In the genomic region with DNA sequence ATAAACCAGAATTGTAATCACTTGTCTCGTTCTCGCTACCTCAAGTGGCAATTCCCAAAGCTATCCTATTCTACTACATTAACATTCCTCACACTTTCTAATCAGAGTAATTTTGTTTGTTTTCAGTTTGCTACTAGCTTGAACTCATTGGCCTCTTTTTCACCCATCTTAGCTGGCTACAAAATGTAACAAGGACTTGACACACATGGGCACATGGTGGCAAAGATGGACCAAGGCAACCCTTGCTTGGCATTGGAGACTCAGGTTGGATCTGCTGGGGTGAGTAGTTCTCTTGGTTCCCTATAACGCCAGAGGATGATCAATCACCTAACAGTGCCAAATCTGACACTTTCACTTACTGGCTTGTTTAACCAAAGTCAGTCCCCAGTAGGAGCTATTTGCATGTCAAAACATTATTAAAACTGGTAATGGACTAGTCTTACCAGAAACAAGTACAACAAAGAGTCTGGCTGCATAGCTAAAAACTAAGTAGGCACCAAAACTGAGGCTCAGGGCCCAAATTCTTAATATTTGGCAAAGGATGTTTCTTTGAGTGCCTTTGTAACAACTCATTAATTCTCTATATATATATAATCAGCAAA, we compare ENCODE assay signal across 11 cellular contexts. TPM values are rescaled to one million over a fixed set of nuclear protein-coding genes. Genes with fewer than 3 reads are reported as not detected.
DNase-seq lines count a peak whose midpoint lies in the region; ATAC-seq and TF ChIP-seq lines count a peak whose summit lies in the region.
"Had no signal": no experiment of that assay in that cellular context is flagged by ENCODE, and none has a peak within 500 bp of the region (broad histone marks: within the 10 kb centered on the region; RNA-seq: fewer than 3 reads in every experiment).

No MANE protein-coding gene starts in this region.

- no peak for TF ChIP-seq CTCF in DOHH2 (IDR thresholded peaks at IDR 0.05; ENCODE audit: low read depth, low read length, poor library complexity, severe bottlenecking)

- peaks cover 3% of the 10 kb centered on the region for H3K36me3 Mint-ChIP-seq in activated naive CD8-positive, alpha-beta T cell treated with anti-CD3 and anti-CD28 coated beads, Interleukin-2, amount 10 ng/mL, durations not matched to agents 7 days and 5 days
- no peaks in the 10 kb centered on the region for H3K36me3 Mint-ChIP-seq in naive B cell

- H3K4me2 ChIP-seq in DOHH2 (ENCODE audit: low read length), result peak overlapping the region; percentile 99

- POLR2A ChIA-PET in activated naive CD8-positive, alpha-beta T cell treated with anti-CD3 and anti-CD28 coated beads, Interleukin-2, amount 10 ng/mL, durations not matched to agents 7 days and 5 days (lab: Charles Lee), result interaction anchor here (0.6 to 1.2 kb wide), 3 partner anchors 8 to 76 kb away, joined by 3 to 7 read pairs (median 4); no protein-coding TSS in a partner anchor

- peak overlapping the region; percentile 43 for H3K4me3 Mint-ChIP-seq in activated naive CD8-positive, alpha-beta T cell treated with anti-CD3 and anti-CD28 coated beads, Interleukin-2, amount 10 ng/mL, durations not matched to agents 7 days and 5 days
- peak overlapping the region; percentile 78 to 100 (median 92) for H3K4me3 Mint-ChIP-seq in naive B cell

- H3K9me2 ChIP-seq in DOHH2 (replicated peaks; ENCODE audit: control insufficient read depth, low read length), result no peaks in the 10 kb centered on the region

- no peak for ATAC-seq in activated naive CD8-positive, alpha-beta T cell treated with anti-CD3 and anti-CD28 coated beads, Interleukin-2, amount 10 ng/mL, durations not matched to agents 7 days and 5 days (ENCODE audit: low read depth)
- ATAC-seq in naive B cell (ENCODE audit: low read depth in 2 of 2), result peak in 1 of 2 donors; percentile 3

- H3K27me3 ChIP-seq in DOHH2 (ENCODE audit: control insufficient read depth, low read length) (no peaks in the 10 kb centered on the region), HAP-1 (ENCODE audit: low read depth) (no peaks in the 10 kb centered on the region)

- H3K27ac ChIP-seq in DOHH2 (ENCODE audit: low read depth, low read length), result peak overlapping the region; percentile 72

- no peaks in the 10 kb centered on the region for H3K9me3 Mint-ChIP-seq in activated naive CD8-positive, alpha-beta T cell treated with anti-CD3 and anti-CD28 coated beads, Interleukin-2, amount 10 ng/mL, durations not matched to agents 7 days and 5 days
- H3K9me3 Mint-ChIP-seq in naive B cell, result peaks cover 0 to 1% (median 0%) of the 10 kb centered on the region in 7 donors

- peaks cover 24% of the 10 kb centered on the region for H3K36me3 ChIP-seq in DOHH2 (ENCODE audit: control insufficient read depth, low read length)
- H3K36me3 ChIP-seq in HAP-1 (replicated peaks), result no peaks in the 10 kb centered on the region

- H3K79me2 ChIP-seq in DOHH2 (ENCODE audit: control insufficient read depth, low read length), result peaks cover 74% of the 10 kb centered on the region

- H3K4me1 ChIP-seq in DOHH2 (ENCODE audit: control insufficient read depth, low read length) (peaks cover 63% of the 10 kb centered on the region), HAP-1 (peaks cover 20% of the 10 kb centered on the region)

- H4K20me1 ChIP-seq in DOHH2 (ENCODE audit: control insufficient read depth, insufficient read depth, low read depth, low read length), result no peaks in the 10 kb centered on the region

- H3K27ac Mint-ChIP-seq in activated naive CD8-positive, alpha-beta T cell treated with anti-CD3 and anti-CD28 coated beads, Interleukin-2, amount 10 ng/mL, durations not matched to agents 7 days and 5 days, result no peak overlapping the region
- H3K27ac Mint-ChIP-seq in naive B cell, result peak overlapping the region; percentile 80 to 94 (median 88)

- peaks cover 36% of the 10 kb centered on the region for H3F3A ChIP-seq in DOHH2 (ENCODE audit: control insufficient read depth, insufficient read depth)

- peak in 1 of 2 experiments; percentile 57 for DNase-seq in HAP-1 (ENCODE audit: low spot score in 2 of 2)
- no peak for DNase-seq in activated naive CD8-positive, alpha-beta T cell treated with anti-CD3 and anti-CD28 coated beads, Interleukin-2, amount 10 ng/mL, durations not matched to agents 7 days and 5 days
- peak; percentile 20 for DNase-seq in naive B cell
- DNase-seq in activated CD8-positive, alpha-beta memory T cell treated with anti-CD3 and anti-CD28 coated beads, Interleukin-2, amount 50 U/mL, for 4 hours, result no peak
- DNase-seq in D341Med (ENCODE audit: low spot score), result no peak
- no peak for DNase-seq in ureter (ENCODE audit: low spot score)
- no peak for DNase-seq in HuH-7 (ENCODE audit: low spot score)
- DNase-seq: activated CD4-positive, alpha-beta T cell treated with anti-CD3 and anti-CD28 coated beads for 4 hours; effector CD8-positive, alpha-beta T cell; NCI-H226 had no signal

- H3K27me3 Mint-ChIP-seq in activated naive CD8-positive, alpha-beta T cell treated with anti-CD3 and anti-CD28 coated beads, Interleukin-2, amount 10 ng/mL, durations not matched to agents 7 days and 5 days, result no peaks in the 10 kb centered on the region
- H3K27me3 Mint-ChIP-seq in naive B cell, result no peaks in the 10 kb centered on the region

- H3K4me1 Mint-ChIP-seq in activated naive CD8-positive, alpha-beta T cell treated with anti-CD3 and anti-CD28 coated beads, Interleukin-2, amount 10 ng/mL, durations not matched to agents 7 days and 5 days, result peaks cover 56% of the 10 kb centered on the region
- H3K4me1 Mint-ChIP-seq in naive B cell, result peaks cover 49 to 61% (median 50%) of the 10 kb centered on the region in 3 donors

- H3K9me3 ChIP-seq in DOHH2 (ENCODE audit: control insufficient read depth, insufficient read depth, low read length), result no peaks in the 10 kb centered on the region
- peaks cover 3% of the 10 kb centered on the region; the same call in 1 of the 2 replicates for H3K9me3 ChIP-seq in HAP-1

- in situ Hi-C loops in HAP-1 (cut with MboI; ENCODE audit: low sequenced_read_pairs), result no loop called here

- H3K4me3 ChIP-seq in DOHH2 (ENCODE audit: low read length) (peak overlapping the region; percentile 82), HAP-1 (peak overlapping the region; percentile 69; the same call in 1 of the 2 replicates)

RNA-seq across cellular contexts. Expression of a gene that starts 1.9 kb away (rescaled TPM):
- total RNA-seq in activated naive CD8-positive, alpha-beta T cell treated with anti-CD3 and anti-CD28 coated beads, Interleukin-2, amount 10 ng/mL, durations not matched to agents 7 days and 5 days, result 1 to 10 TPM; 4.4 to 5.6 TPM
- 10 to 100 TPM; 37.8 to 56.8 (median 50.2) TPM for polyA plus RNA-seq in naive B cell (ENCODE audit: low read depth in 6 of 6)
- 23.2 TPM for total RNA-seq in ureter
